ENCODE assay signal across 32 cellular contexts in the genomic region with DNA sequence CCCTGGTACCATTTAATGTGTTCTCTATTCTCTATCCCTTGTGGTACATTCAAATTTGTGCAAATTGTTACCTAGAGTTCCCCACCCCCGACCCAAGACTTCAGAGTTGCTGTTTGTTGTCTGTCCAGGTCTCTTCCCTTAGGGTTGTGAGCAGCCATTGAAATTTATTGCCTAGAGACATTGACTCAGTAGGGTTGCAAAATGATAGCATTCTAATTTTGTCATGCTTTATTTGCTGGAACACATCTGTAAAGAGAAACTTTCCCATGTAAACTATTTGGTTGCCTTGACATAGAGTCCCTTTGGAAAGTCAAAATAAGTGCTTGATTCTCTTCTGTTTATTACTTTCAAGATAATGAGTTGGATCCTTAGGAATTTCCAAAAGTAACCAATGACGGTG.
DNase-seq lines count a peak whose midpoint lies in the region; ATAC-seq and TF ChIP-seq lines count a peak whose summit lies in the region.
"Had no signal": no experiment of that assay in that cellular context is flagged by ENCODE, and none has a peak within 500 bp of the region (broad histone marks: within the 10 kb centered on the region; RNA-seq: fewer than 3 reads in every experiment).

No MANE protein-coding gene starts in this region.

- no peak for ATAC-seq in foreskin keratinocyte
- ATAC-seq in natural killer cell treated with Interleukin-12 subunit alpha and Interleukin-12 subunit beta and Interleukin-15 and Interleukin-18, amount 100 ng/mL, for 72 hours, result no peak
- ATAC-seq in HG02852 (IDR thresholded peaks at IDR 0.05; ENCODE audit: unreplicated experiment), result no peak
- ATAC-seq: esophagus mucosa; HepG2; mucosa of descending colon; natural killer cell; stimulated activated effector memory CD8-positive, alpha-beta T cell treated with anti-CD3 and anti-CD28 coated beads, Interleukin-12 subunit alpha, Interleukin-12 subunit beta, amount 100 ng/mL, for 72 hours had no signal

- TF ChIP-seq CTCF in foreskin keratinocyte (conservative IDR thresholded peaks at IDR 0.05), result no peak
- TF ChIP-seq CTCF in vagina (IDR thresholded peaks at IDR 0.05), result no peak

- no peak overlapping the region for H3K27ac Mint-ChIP-seq in natural killer cell treated with Interleukin-12 subunit alpha and Interleukin-12 subunit beta and Interleukin-15 and Interleukin-18, amount 100 ng/mL, for 72 hours
- H3K27ac Mint-ChIP-seq: activated naive CD8-positive, alpha-beta T cell; natural killer cell; stimulated activated effector memory CD8-positive, alpha-beta T cell treated with anti-CD3 and anti-CD28 coated beads, Interleukin-12 subunit alpha, Interleukin-12 subunit beta, amount 100 ng/mL, for 72 hours had no signal

- H3K36me3 ChIP-seq in vagina, result no peaks in the 10 kb centered on the region
- H3K36me3 ChIP-seq: ascending aorta, SJSA1, WERI-Rb-1 had no signal

- H3K4me3 ChIP-seq in vagina, result no peak overlapping the region
- H3K4me3 ChIP-seq: ascending aorta, lung, mucosa of descending colon, SJSA1 had no signal

- DNase-seq in NCI-H526 (lab: John Stamatoyannopoulos, UW) (peak; percentile 2 to 26), NCI-H526 treated with DMSO at 0.1 percent for 48 hours (lab: John Stamatoyannopoulos, UW) (no peak), amniotic epithelial cell (ENCODE audit: low read depth) (peak; percentile 54), foreskin keratinocyte (peak; percentile 7 to 35), vagina (ENCODE audit: extremely low spot score in 2 of 2) (no peak), AG20443 (ENCODE audit: low spot score) (no peak)
- no peak for DNase-seq in natural killer cell treated with Interleukin-12 subunit alpha and Interleukin-12 subunit beta and Interleukin-15 and Interleukin-18, amount 100 ng/mL, for 72 hours (ENCODE audit: low spot score)
- DNase-seq: activated CD4-positive, alpha-beta T cell treated with anti-CD3 and anti-CD28 coated beads for 4 hours; activated CD8-positive, alpha-beta memory T cell treated with anti-CD3 and anti-CD28 coated beads for 24 hours; CD4-positive, alpha-beta memory T cell; cortex of kidney; DND-41; H9; hypothalamus; mucosa of descending colon; natural killer cell; NCI-H1048; NCI-H187; occipital lobe; stimulated activated CD4-positive, alpha-beta T cell treated with anti-CD3 and anti-CD28 coated beads, Interleukin-15, amount 100 ng/mL, for 24 hours; T1000; trophoblast cell; WERI-Rb-1 had no signal

- H3K4me1 Mint-ChIP-seq in natural killer cell treated with Interleukin-12 subunit alpha and Interleukin-12 subunit beta and Interleukin-15 and Interleukin-18, amount 100 ng/mL, for 72 hours (ENCODE audit: low read depth in 2 of 2), result no peaks in the 10 kb centered on the region
- H3K4me1 Mint-ChIP-seq: H9; natural killer cell; stimulated activated effector memory CD8-positive, alpha-beta T cell treated with anti-CD3 and anti-CD28 coated beads, Interleukin-12 subunit alpha, Interleukin-12 subunit beta, amount 100 ng/mL, for 72 hours had no signal

- no peaks in the 10 kb centered on the region for H3K27me3 Mint-ChIP-seq in natural killer cell treated with Interleukin-12 subunit alpha and Interleukin-12 subunit beta and Interleukin-15 and Interleukin-18, amount 100 ng/mL, for 72 hours
- H3K27me3 Mint-ChIP-seq: activated naive CD8-positive, alpha-beta T cell; CD4-positive, alpha-beta memory T cell had no signal

- intact Hi-C loops in vagina (cut with DNase I), result no loop called here

- H3K9me3 ChIP-seq in vagina, result no peaks in the 10 kb centered on the region
- H3K9me3 ChIP-seq: ascending aorta, mucosa of descending colon, SJSA1 had no signal

- no peak overlapping the region for H3K4me3 Mint-ChIP-seq in natural killer cell treated with Interleukin-12 subunit alpha and Interleukin-12 subunit beta and Interleukin-15 and Interleukin-18, amount 100 ng/mL, for 72 hours
- H3K4me3 Mint-ChIP-seq: activated naive CD8-positive, alpha-beta T cell; CD4-positive, alpha-beta memory T cell; H9; natural killer cell; stimulated activated effector memory CD8-positive, alpha-beta T cell treated with anti-CD3 and anti-CD28 coated beads, Interleukin-12 subunit alpha, Interleukin-12 subunit beta, amount 100 ng/mL, for 72 hours had no signal

- TF ChIP-seq POLR2A in vagina (IDR thresholded peaks at IDR 0.05), result no peak

- H3K9me3 Mint-ChIP-seq in natural killer cell treated with Interleukin-12 subunit alpha and Interleukin-12 subunit beta and Interleukin-15 and Interleukin-18, amount 100 ng/mL, for 72 hours, result no peaks in the 10 kb centered on the region
- H3K9me3 Mint-ChIP-seq: natural killer cell; stimulated activated effector memory CD8-positive, alpha-beta T cell treated with anti-CD3 and anti-CD28 coated beads, Interleukin-12 subunit alpha, Interleukin-12 subunit beta, amount 100 ng/mL, for 72 hours had no signal

- no peaks in the 10 kb centered on the region for H3K4me1 ChIP-seq in foreskin keratinocyte
- H3K4me1 ChIP-seq in vagina, result peaks cover 34% of the 10 kb centered on the region
- H3K4me1 ChIP-seq: SJSA1 had no signal

- H3K27ac ChIP-seq in foreskin keratinocyte, result no peak overlapping the region
- H3K27ac ChIP-seq in vagina, result peak overlapping the region; percentile 10
- H3K27ac ChIP-seq: 22Rv1, SJSA1, WERI-Rb-1 had no signal

- H3K27me3 ChIP-seq in foreskin keratinocyte, result no peaks in the 10 kb centered on the region
- H3K27me3 ChIP-seq in vagina, result no peaks in the 10 kb centered on the region
- H3K27me3 ChIP-seq: ascending aorta, SJSA1 had no signal

- H3K36me3 Mint-ChIP-seq in natural killer cell treated with Interleukin-12 subunit alpha and Interleukin-12 subunit beta and Interleukin-15 and Interleukin-18, amount 100 ng/mL, for 72 hours, result no peaks in the 10 kb centered on the region
- H3K36me3 Mint-ChIP-seq: activated naive CD8-positive, alpha-beta T cell; natural killer cell; stimulated activated effector memory CD8-positive, alpha-beta T cell treated with anti-CD3 and anti-CD28 coated beads, Interleukin-12 subunit alpha, Interleukin-12 subunit beta, amount 100 ng/mL, for 72 hours had no signal

Comparison
In these comparisons a context has a peak if more than half of its experiments do, and no peak if none do; other contexts are left out.
1. DNase-seq: peak in NCI-H526 (2 of 2), amniotic epithelial cell (single experiment) and foreskin keratinocyte (2 of 2); none in NCI-H526 treated with DMSO at 0.1 percent for 48 hours (single experiment), vagina (0 of 2), natural killer cell treated with Interleukin-12 subunit alpha and Interleukin-12 subunit beta and Interleukin-15 and Interleukin-18, amount 100 ng/mL, for 72 hours (single experiment) and AG20443 (single experiment).